Comparison of ENCODE assay signal across 1 cellular context in the genomic region with DNA sequence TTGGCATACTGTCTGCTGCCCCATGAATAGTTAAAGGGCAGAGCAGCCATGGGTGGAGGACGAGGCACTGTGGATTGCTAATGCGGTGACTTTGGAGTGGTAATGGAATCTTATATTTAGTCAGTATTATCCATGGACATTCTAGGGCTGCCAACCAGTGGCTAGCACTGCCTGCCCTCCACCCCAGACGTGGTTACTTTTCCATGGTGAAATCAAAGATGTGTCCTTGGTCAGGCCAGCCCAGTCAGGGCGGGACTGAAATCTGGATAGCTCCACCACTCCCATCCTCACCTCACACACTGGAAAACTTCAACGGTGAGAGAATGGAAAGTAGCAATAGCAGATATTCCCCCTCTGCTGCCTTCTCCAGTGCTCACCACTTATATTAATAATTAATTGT.
TF ChIP-seq lines count a peak whose summit lies in the region.

No MANE protein-coding gene starts in this region.

TF ChIP-seq in WTC11, 78 proteins besides CTCF, POLR2A, EP300 and RAD21:
- TF ChIP-seq, protein P1, sequence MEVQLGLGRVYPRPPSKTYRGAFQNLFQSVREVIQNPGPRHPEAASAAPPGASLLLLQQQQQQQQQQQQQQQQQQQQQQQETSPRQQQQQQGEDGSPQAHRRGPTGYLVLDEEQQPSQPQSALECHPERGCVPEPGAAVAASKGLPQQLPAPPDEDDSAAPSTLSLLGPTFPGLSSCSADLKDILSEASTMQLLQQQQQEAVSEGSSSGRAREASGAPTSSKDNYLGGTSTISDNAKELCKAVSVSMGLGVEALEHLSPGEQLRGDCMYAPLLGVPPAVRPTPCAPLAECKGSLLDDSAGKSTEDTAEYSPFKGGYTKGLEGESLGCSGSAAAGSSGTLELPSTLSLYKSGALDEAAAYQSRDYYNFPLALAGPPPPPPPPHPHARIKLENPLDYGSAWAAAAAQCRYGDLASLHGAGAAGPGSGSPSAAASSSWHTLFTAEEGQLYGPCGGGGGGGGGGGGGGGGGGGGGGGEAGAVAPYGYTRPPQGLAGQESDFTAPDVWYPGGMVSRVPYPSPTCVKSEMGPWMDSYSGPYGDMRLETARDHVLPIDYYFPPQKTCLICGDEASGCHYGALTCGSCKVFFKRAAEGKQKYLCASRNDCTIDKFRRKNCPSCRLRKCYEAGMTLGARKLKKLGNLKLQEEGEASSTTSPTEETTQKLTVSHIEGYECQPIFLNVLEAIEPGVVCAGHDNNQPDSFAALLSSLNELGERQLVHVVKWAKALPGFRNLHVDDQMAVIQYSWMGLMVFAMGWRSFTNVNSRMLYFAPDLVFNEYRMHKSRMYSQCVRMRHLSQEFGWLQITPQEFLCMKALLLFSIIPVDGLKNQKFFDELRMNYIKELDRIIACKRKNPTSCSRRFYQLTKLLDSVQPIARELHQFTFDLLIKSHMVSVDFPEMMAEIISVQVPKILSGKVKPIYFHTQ (CRISPR knock-in tag; IDR thresholded peaks at IDR 0.05), result no peak
- TF ChIP-seq NR1H2 (CRISPR knock-in tag; IDR thresholded peaks at IDR 0.05) (no peak), ZNF423 (CRISPR knock-in tag; IDR thresholded peaks at IDR 0.05) (no peak), MYBL2 (CRISPR knock-in tag; IDR thresholded peaks at IDR 0.05) (no peak)
- TF ChIP-seq, protein P2, sequence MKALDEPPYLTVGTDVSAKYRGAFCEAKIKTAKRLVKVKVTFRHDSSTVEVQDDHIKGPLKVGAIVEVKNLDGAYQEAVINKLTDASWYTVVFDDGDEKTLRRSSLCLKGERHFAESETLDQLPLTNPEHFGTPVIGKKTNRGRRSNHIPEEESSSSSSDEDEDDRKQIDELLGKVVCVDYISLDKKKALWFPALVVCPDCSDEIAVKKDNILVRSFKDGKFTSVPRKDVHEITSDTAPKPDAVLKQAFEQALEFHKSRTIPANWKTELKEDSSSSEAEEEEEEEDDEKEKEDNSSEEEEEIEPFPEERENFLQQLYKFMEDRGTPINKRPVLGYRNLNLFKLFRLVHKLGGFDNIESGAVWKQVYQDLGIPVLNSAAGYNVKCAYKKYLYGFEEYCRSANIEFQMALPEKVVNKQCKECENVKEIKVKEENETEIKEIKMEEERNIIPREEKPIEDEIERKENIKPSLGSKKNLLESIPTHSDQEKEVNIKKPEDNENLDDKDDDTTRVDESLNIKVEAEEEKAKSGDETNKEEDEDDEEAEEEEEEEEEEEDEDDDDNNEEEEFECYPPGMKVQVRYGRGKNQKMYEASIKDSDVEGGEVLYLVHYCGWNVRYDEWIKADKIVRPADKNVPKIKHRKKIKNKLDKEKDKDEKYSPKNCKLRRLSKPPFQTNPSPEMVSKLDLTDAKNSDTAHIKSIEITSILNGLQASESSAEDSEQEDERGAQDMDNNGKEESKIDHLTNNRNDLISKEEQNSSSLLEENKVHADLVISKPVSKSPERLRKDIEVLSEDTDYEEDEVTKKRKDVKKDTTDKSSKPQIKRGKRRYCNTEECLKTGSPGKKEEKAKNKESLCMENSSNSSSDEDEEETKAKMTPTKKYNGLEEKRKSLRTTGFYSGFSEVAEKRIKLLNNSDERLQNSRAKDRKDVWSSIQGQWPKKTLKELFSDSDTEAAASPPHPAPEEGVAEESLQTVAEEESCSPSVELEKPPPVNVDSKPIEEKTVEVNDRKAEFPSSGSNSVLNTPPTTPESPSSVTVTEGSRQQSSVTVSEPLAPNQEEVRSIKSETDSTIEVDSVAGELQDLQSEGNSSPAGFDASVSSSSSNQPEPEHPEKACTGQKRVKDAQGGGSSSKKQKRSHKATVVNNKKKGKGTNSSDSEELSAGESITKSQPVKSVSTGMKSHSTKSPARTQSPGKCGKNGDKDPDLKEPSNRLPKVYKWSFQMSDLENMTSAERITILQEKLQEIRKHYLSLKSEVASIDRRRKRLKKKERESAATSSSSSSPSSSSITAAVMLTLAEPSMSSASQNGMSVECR (CRISPR knock-in tag; IDR thresholded peaks at IDR 0.05; ENCODE audit: borderline replicate concordance), result no peak
- TF ChIP-seq, protein P3, sequence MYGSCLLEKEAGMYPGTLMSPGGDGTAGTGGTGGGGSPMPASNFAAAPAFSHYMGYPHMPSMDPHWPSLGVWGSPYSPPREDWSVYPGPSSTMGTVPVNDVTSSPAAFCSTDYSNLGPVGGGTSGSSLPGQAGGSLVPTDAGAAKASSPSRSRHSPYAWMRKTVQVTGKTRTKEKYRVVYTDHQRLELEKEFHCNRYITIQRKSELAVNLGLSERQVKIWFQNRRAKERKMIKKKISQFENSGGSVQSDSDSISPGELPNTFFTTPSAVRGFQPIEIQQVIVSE (CRISPR knock-in tag; IDR thresholded peaks at IDR 0.05; ENCODE audit: borderline replicate concordance), result no peak
- TF ChIP-seq, protein P4, sequence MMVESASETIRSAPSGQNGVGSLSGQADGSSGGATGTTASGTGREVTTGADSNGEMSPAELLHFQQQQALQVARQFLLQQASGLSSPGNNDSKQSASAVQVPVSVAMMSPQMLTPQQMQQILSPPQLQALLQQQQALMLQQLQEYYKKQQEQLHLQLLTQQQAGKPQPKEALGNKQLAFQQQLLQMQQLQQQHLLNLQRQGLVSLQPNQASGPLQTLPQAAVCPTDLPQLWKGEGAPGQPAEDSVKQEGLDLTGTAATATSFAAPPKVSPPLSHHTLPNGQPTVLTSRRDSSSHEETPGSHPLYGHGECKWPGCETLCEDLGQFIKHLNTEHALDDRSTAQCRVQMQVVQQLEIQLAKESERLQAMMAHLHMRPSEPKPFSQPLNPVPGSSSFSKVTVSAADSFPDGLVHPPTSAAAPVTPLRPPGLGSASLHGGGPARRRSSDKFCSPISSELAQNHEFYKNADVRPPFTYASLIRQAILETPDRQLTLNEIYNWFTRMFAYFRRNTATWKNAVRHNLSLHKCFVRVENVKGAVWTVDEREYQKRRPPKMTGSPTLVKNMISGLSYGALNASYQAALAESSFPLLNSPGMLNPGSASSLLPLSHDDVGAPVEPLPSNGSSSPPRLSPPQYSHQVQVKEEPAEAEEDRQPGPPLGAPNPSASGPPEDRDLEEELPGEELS (CRISPR knock-in tag; IDR thresholded peaks at IDR 0.05), result no peak
